ENCODE assay signal across 20 cellular contexts in genomic region chr2:237660381-237660900, GRCh38. TPM values are rescaled to one million over a fixed set of nuclear protein-coding genes. Genes with fewer than 3 reads are reported as not detected.
DNase-seq lines count a peak whose midpoint lies in the region; ATAC-seq and TF ChIP-seq lines count a peak whose summit lies in the region.
"Had no signal": no experiment of that assay in that cellular context is flagged by ENCODE, and none has a peak within 500 bp of the region (broad histone marks: within the 10 kb centered on the region; RNA-seq: fewer than 3 reads in every experiment).

No MANE protein-coding gene starts in this region.

- H3K4me1 ChIP-seq in PC-9 (replicated peaks; ENCODE audit: insufficient read depth), result peaks cover 46% of the 10 kb centered on the region
- peaks cover 40% of the 10 kb centered on the region for H3K4me1 ChIP-seq in suprapubic skin

- H3K36me3 Mint-ChIP-seq in mesothelial cell of epicardium (peaks cover 11% of the 10 kb centered on the region), T-helper 17 cell (ENCODE audit: low read depth) (peaks cover 2% of the 10 kb centered on the region)
- H3K36me3 Mint-ChIP-seq: activated naive CD4-positive, alpha-beta T cell treated with anti-CD3 and anti-CD28 coated beads, Interleukin-2, amount 10 ng/mL, durations not matched to agents 7 days and 5 days had no signal

- H3K27ac ChIP-seq in C4-2B (peak overlapping the region; percentile 47), PC-9 (peak overlapping the region; percentile 58), suprapubic skin (peak overlapping the region; percentile 60)

- H3K9me3 Mint-ChIP-seq in mesothelial cell of epicardium, result peaks cover 26% of the 10 kb centered on the region
- H3K9me3 Mint-ChIP-seq: activated naive CD4-positive, alpha-beta T cell treated with anti-CD3 and anti-CD28 coated beads, Interleukin-2, amount 10 ng/mL, durations not matched to agents 7 days and 5 days; stimulated activated naive CD8-positive, alpha-beta T cell treated with anti-CD3 and anti-CD28 coated beads, Interleukin-15, Interleukin-2, amounts not matched to agents 100 ng/mL and 50 ng/mL, for 24 hours had no signal

- CTCF ChIA-PET in PC-9 (lab: Charles Lee), result interaction anchor here (0.8 to 1.6 kb wide), 2 partner anchors 13 to 27 kb away, joined by 3 to 8 read pairs; no protein-coding TSS in a partner anchor

- H3K27me3 Mint-ChIP-seq in mesothelial cell of epicardium (ENCODE audit: low read depth), result no peaks in the 10 kb centered on the region
- H3K27me3 Mint-ChIP-seq in T-helper 17 cell, result peaks cover 9% of the 10 kb centered on the region

- H2AFZ ChIP-seq in PC-9, result no peak overlapping the region

- H3F3A ChIP-seq in PC-9 (ENCODE audit: insufficient read depth, low read depth), result peaks cover 36% of the 10 kb centered on the region

- 54% methylated on average over 5 of the region's 5 CpGs for WGBS in suprapubic skin

- no TSS peak for BruUV-seq in PC-9 (replicated peaks; lab: Mats Ljungman, UMichigan)

- TF ChIP-seq EP300 in suprapubic skin (IDR thresholded peaks at IDR 0.05), result no peak

- no peak for TF ChIP-seq POLR2A in suprapubic skin (IDR thresholded peaks at IDR 0.05)

- intact Hi-C loops in PC-9 (cut with micrococcal nuclease; ENCODE audit: unreplicated experiment), result loop anchor here (1.0 to 5.0 kb wide), 3 partner anchors 10 to 148 kb away; no protein-coding TSS in a partner anchor

- H3K9me2 ChIP-seq in PC-9 (ENCODE audit: insufficient read depth), result no peaks in the 10 kb centered on the region

- H3K9me3 ChIP-seq in PC-9 (ENCODE audit: insufficient read depth, low read depth), result peaks cover 16% of the 10 kb centered on the region
- H3K9me3 ChIP-seq in suprapubic skin, result no peaks in the 10 kb centered on the region
- no peaks in the 10 kb centered on the region for H3K9me3 ChIP-seq in T-helper 17 cell (ENCODE audit: control insufficient read depth, low read length, poor library complexity, severe bottlenecking)
- H3K9me3 ChIP-seq: tibial artery had no signal

- H3K79me2 ChIP-seq in PC-9 (ENCODE audit: low read depth), result no peaks in the 10 kb centered on the region

- peak overlapping the region; percentile 85 for H3K27ac Mint-ChIP-seq in mesothelial cell of epicardium
- no peak overlapping the region for H3K27ac Mint-ChIP-seq in T-helper 17 cell
- H3K27ac Mint-ChIP-seq: activated naive CD4-positive, alpha-beta T cell treated with anti-CD3 and anti-CD28 coated beads, Interleukin-2, amount 10 ng/mL, durations not matched to agents 7 days and 5 days; memory B cell; stimulated activated naive CD8-positive, alpha-beta T cell treated with anti-CD3 and anti-CD28 coated beads, Interleukin-15, Interleukin-2, amounts not matched to agents 100 ng/mL and 50 ng/mL, for 24 hours had no signal

- H3K36me3 ChIP-seq in PC-9 (ENCODE audit: low read depth) (no peaks in the 10 kb centered on the region), suprapubic skin (no peaks in the 10 kb centered on the region)
- H3K36me3 ChIP-seq: tibial artery had no signal

- peak overlapping the region; percentile 37 for H3K4me2 ChIP-seq in PC-9

- H3K4me3 Mint-ChIP-seq in mesothelial cell of epicardium (no peak overlapping the region), T-helper 17 cell (no peak overlapping the region)
- H3K4me3 Mint-ChIP-seq: activated naive CD4-positive, alpha-beta T cell treated with anti-CD3 and anti-CD28 coated beads, Interleukin-2, amount 10 ng/mL, durations not matched to agents 7 days and 5 days; H9; memory B cell; stimulated activated naive CD8-positive, alpha-beta T cell treated with anti-CD3 and anti-CD28 coated beads, Interleukin-15, Interleukin-2, amounts not matched to agents 100 ng/mL and 50 ng/mL, for 24 hours had no signal

- no peak for TF ChIP-seq CTCF in C4-2B (conservative IDR thresholded peaks at IDR 0.05)
- no peak for TF ChIP-seq CTCF in PC-9 (conservative IDR thresholded peaks at IDR 0.05)
- no peak for TF ChIP-seq CTCF in mesothelial cell of epicardium (IDR thresholded peaks at IDR 0.05; ENCODE audit: unreplicated experiment)
- no peak for TF ChIP-seq CTCF in suprapubic skin (IDR thresholded peaks at IDR 0.05)

- ATAC-seq in GM18519 (IDR thresholded peaks at IDR 0.05; ENCODE audit: low FRiP score, unreplicated experiment), result no peak
- no peak for ATAC-seq in HG03159 (IDR thresholded peaks at IDR 0.05; ENCODE audit: unreplicated experiment)
- ATAC-seq in T-helper 17 cell, result no peak

- H3K4me3 ChIP-seq in PC-9 (no peak overlapping the region), suprapubic skin (no peak overlapping the region)
- H3K4me3 ChIP-seq: tibial artery had no signal

- POLR2A ChIA-PET in PC-9 (lab: Charles Lee; ENCODE audit: unreplicated experiment), result interaction anchor here (0.6 to 1.2 kb wide), 4 partner anchors 13 to 33 kb away, joined by 3 to 12 read pairs (median 4); no protein-coding TSS in a partner anchor

- peaks cover 38% of the 10 kb centered on the region for H3K4me1 Mint-ChIP-seq in mesothelial cell of epicardium
- peaks cover 12% of the 10 kb centered on the region for H3K4me1 Mint-ChIP-seq in T-helper 17 cell

- H4K20me1 ChIP-seq in PC-9 (ENCODE audit: insufficient read depth), result no peaks in the 10 kb centered on the region

- DNase-seq in PC-9, result peak; percentile 56 to 94
- DNase-seq in mesothelial cell of epicardium (ENCODE audit: low spot score in 2 of 2, unreplicated experiment in 2 of 2), result no peak
- no peak for DNase-seq in suprapubic skin (ENCODE audit: low spot score in 2 of 2)
- DNase-seq in T-helper 17 cell, result no peak
- DNase-seq: activated CD4-positive, alpha-beta T cell treated with anti-CD3 and anti-CD28 coated beads, Interleukin-2, amount 50 U/mL, for 4 hours; activated naive CD4-positive, alpha-beta T cell treated with anti-CD3 and anti-CD28 coated beads, Interleukin-2, amount 10 ng/mL, durations not matched to agents 7 days and 5 days; effector CD8-positive, alpha-beta T cell; H9; Karpas-422; MV-4-11; NCI-H1436 treated with DMSO at 0.1 percent for 48 hours; NCI-H446; Right ventricle myocardium superior; T-helper 9 cell; tibial artery had no signal

- no peaks in the 10 kb centered on the region for H3K27me3 ChIP-seq in PC-9 (ENCODE audit: insufficient read depth, low read depth)
- H3K27me3 ChIP-seq in suprapubic skin, result no peaks in the 10 kb centered on the region
- H3K27me3 ChIP-seq: tibial artery had no signal

RNA-seq across cellular contexts. Expression of gene LRRFIP1, which starts 33.1 kb away (rescaled TPM):
- total RNA-seq in PC-9 (2021), result 221 and 238 TPM in 2 replicates
- 43.6 to 47.5 TPM (median 47.2 TPM) in 3 replicates for total RNA-seq in mesothelial cell of epicardium
- 100 to 1,000 TPM; 100 to 150 (median 109) TPM for total RNA-seq in suprapubic skin
- total RNA-seq in T-helper 17 cell, result 100 to 1,000 TPM; 175 to 225 TPM

Comparison
In these comparisons a context has a peak if more than half of its experiments do, and no peak if none do; other contexts are left out.
1. DNase-seq: peak in PC-9 (2 of 2); none in mesothelial cell of epicardium (0 of 2), suprapubic skin (0 of 2) and T-helper 17 cell (0 of 3).
2. Peak in every context shown above with its lines, with median percentiles within 50 percentile points of each other: H3K27ac ChIP-seq.